Comparison of ENCODE assay signal across 10 cellular contexts in the genomic region with DNA sequence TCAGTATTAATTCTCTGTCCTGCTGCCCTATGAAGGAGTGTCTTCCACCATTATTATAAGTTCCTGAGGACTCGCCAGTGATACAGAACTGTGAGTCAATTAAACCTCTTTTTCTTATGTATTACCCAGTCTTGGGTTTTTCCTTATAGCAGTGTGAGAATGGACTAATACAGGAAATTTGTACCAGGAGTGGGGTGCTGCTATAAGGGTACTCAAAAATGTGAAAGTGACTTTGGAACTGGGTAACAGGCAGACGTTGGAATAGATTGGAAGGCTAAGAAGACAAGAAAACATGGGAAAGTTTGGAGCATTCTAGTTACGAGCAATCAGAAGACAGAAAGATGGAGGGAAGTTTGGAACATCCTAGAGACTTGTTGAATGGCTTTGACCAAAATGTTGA.
"Had no signal": no experiment of that assay in that cellular context is flagged by ENCODE, and none has a peak within 500 bp of the region (broad histone marks: within the 10 kb centered on the region; RNA-seq: fewer than 3 reads in every experiment).

No MANE protein-coding gene starts in this region.

- FAIRE-seq: H1, H54 had no signal

- H3K27ac ChIP-seq: GM23248 had no signal

- DNase-seq: GM23248, GOT3, H7, HCEC 1CT, HFFc6 had no signal

- ATAC-seq: GM23338, HCT116 had no signal

- H3K4me3 Mint-ChIP-seq: GM23338, HFFc6 had no signal

- H3K36me3 ChIP-seq: HAP-1 had no signal

- H3K4me1 Mint-ChIP-seq: GM23338 had no signal

- H3K4me1 ChIP-seq: HAP-1 had no signal

- H3K9ac ChIP-seq: GM23248 had no signal

- H3K4me2 ChIP-seq: GM23338 had no signal

- H3K27ac Mint-ChIP-seq: GM23338, HFFc6 had no signal

- H3K4me3 ChIP-seq: GM23248, GM23338, HAP-1 had no signal

- H2AFZ ChIP-seq: GM23248, GM23338 had no signal
